In genomic region chr15:62307551-62307950, GRCh38 we compare ENCODE assay signal across 13 cellular contexts.
DNase-seq lines count a peak whose midpoint lies in the region; ATAC-seq and TF ChIP-seq lines count a peak whose summit lies in the region.
"Had no signal": no experiment of that assay in that cellular context is flagged by ENCODE, and none has a peak within 500 bp of the region (broad histone marks: within the 10 kb centered on the region; RNA-seq: fewer than 3 reads in every experiment).

No MANE protein-coding gene starts in this region.

- no peaks in the 10 kb centered on the region for H3K36me3 ChIP-seq in MG63
- no peaks in the 10 kb centered on the region for H3K36me3 ChIP-seq in mesendoderm (ENCODE audit: control insufficient read depth, insufficient read depth, low read length)
- no peaks in the 10 kb centered on the region for H3K36me3 ChIP-seq in Karpas-422 (ENCODE audit: insufficient read depth, low read length)
- H3K36me3 ChIP-seq: colonic mucosa had no signal

- no peak overlapping the region for H4K5ac ChIP-seq in mesendoderm (ENCODE audit: low read length)

- no peak overlapping the region for H2BK15ac ChIP-seq in mesendoderm (replicated peaks; ENCODE audit: low read depth)

- no peak overlapping the region for H3K18ac ChIP-seq in mesendoderm (ENCODE audit: low read length)

- no peaks in the 10 kb centered on the region for H3K79me2 ChIP-seq in mesendoderm (ENCODE audit: control insufficient read depth, insufficient read depth, low read length)
- H3K79me2 ChIP-seq in Karpas-422 (ENCODE audit: low read length) = no peaks in the 10 kb centered on the region

- H3K4me1 Mint-ChIP-seq in activated naive CD8-positive, alpha-beta T cell treated with anti-CD3 and anti-CD28 coated beads, Interleukin-2, amount 50 U/mL, for 24 hours = no peaks in the 10 kb centered on the region

- no CpG with 5 or more reads among the region's 2 CpGs for WGBS in mesendoderm (ENCODE audit: extremely low coverage, insufficient coverage, low lambda C conversion rate)

- peak; percentile 77 for DNase-seq in AG20443 (ENCODE audit: low spot score)
- DNase-seq in MG63 = peak; percentile 60
- peak; percentile 44 for DNase-seq in choroid plexus epithelial cell (ENCODE audit: low read depth)
- peak; percentile 30 for DNase-seq in mesendoderm
- DNase-seq in Karpas-422 = no peak
- no peak for DNase-seq in activated naive CD8-positive, alpha-beta T cell treated with anti-CD3 and anti-CD28 coated beads, Interleukin-2, amount 50 U/mL, for 24 hours
- no peak for DNase-seq in HEK293T (ENCODE audit: extremely low spot score)
- DNase-seq: natural killer cell; stimulated activated naive B cell treated with anti-CD40 and anti-IgM and Interleukin-4, amounts not matched to agents 10 μg/mL and 1 μg/mL and 100 μg/mL, for 72 hours had no signal

- H3K9me3 ChIP-seq in MG63 = peaks cover 10% of the 10 kb centered on the region
- no peaks in the 10 kb centered on the region for H3K9me3 ChIP-seq in Karpas-422 (ENCODE audit: low read length)
- H3K9me3 ChIP-seq: colonic mucosa had no signal

- H3K23ac ChIP-seq in mesendoderm (ENCODE audit: low read length) = no peak overlapping the region

- no peak overlapping the region for H3K4ac ChIP-seq in mesendoderm (ENCODE audit: low read depth, low read length)

- H2AK5ac ChIP-seq in mesendoderm (ENCODE audit: low read length) = no peak overlapping the region

- H3K56ac ChIP-seq in mesendoderm (ENCODE audit: low read length) = no peak overlapping the region

- H3K27ac ChIP-seq in mesendoderm (ENCODE audit: low read depth, low read length) (no peak overlapping the region), Karpas-422 (ENCODE audit: low read length) (no peak overlapping the region)
- H3K27ac ChIP-seq: C4-2B, colonic mucosa had no signal

- H3K27me3 ChIP-seq in MG63 (no peaks in the 10 kb centered on the region), mesendoderm (ENCODE audit: insufficient read depth, low read length, poor library complexity) (no peaks in the 10 kb centered on the region), Karpas-422 (ENCODE audit: low read length) (no peaks in the 10 kb centered on the region)
- H3K27me3 ChIP-seq: colonic mucosa had no signal

- no peak overlapping the region for H3K27ac Mint-ChIP-seq in activated naive CD8-positive, alpha-beta T cell treated with anti-CD3 and anti-CD28 coated beads, Interleukin-2, amount 50 U/mL, for 24 hours
- H3K27ac Mint-ChIP-seq: activated naive CD4-positive, alpha-beta T cell treated with anti-CD3 and anti-CD28 coated beads for 36 hours; natural killer cell; stimulated activated naive B cell treated with anti-CD40 and anti-IgM and Interleukin-4, amounts not matched to agents 10 μg/mL and 1 μg/mL and 100 μg/mL, for 72 hours had no signal

- H3K4me2 ChIP-seq in mesendoderm (ENCODE audit: low read length) (no peak overlapping the region), Karpas-422 (ENCODE audit: low read depth, low read length, poor library complexity, severe bottlenecking) (no peak overlapping the region)

- no peak overlapping the region for H2BK5ac ChIP-seq in mesendoderm (ENCODE audit: low read length)

- no peaks in the 10 kb centered on the region for H3K4me1 ChIP-seq in mesendoderm (ENCODE audit: control insufficient read depth, low read depth, low read length)
- H3K4me1 ChIP-seq in Karpas-422 (ENCODE audit: low read length) = no peaks in the 10 kb centered on the region
- H3K4me1 ChIP-seq: colonic mucosa had no signal

- no peak for TF ChIP-seq CTCF in choroid plexus epithelial cell (conservative IDR thresholded peaks at IDR 0.05; ENCODE audit: low read depth, low read length)

- no peak overlapping the region for H4K8ac ChIP-seq in mesendoderm (ENCODE audit: low read depth, low read length)

- CTCF ChIA-PET in HEK293T (lab: Yijun Ruan, JAX) = interaction anchor here (1.1 to 1.6 kb wide), 2 partner anchors 15 to 53 kb away, joined by 5 to 8 read pairs; no protein-coding TSS in a partner anchor

- H3K9me2 ChIP-seq in Karpas-422 (replicated peaks; ENCODE audit: insufficient read depth, low read length) = no peaks in the 10 kb centered on the region

- POLR2A ChIA-PET in HEK293T (lab: Yijun Ruan, JAX) = no interaction called here

- H3K79me1 ChIP-seq in mesendoderm (ENCODE audit: low read length) = no peaks in the 10 kb centered on the region

- no peak for ATAC-seq in activated naive CD8-positive, alpha-beta T cell treated with anti-CD3 and anti-CD28 coated beads, Interleukin-2, amount 50 U/mL, for 24 hours
- no peak for ATAC-seq in GM21360 (IDR thresholded peaks at IDR 0.05; ENCODE audit: unreplicated experiment)
- ATAC-seq: natural killer cell had no signal

- H3K9me3 Mint-ChIP-seq in activated naive CD8-positive, alpha-beta T cell treated with anti-CD3 and anti-CD28 coated beads, Interleukin-2, amount 50 U/mL, for 24 hours = peaks cover 4% of the 10 kb centered on the region
- H3K9me3 Mint-ChIP-seq: natural killer cell had no signal

- H3K9ac ChIP-seq in mesendoderm (ENCODE audit: low read length) = no peak overlapping the region
- no peak overlapping the region for H3K9ac ChIP-seq in Karpas-422 (ENCODE audit: low read length)

- H2BK120ac ChIP-seq in mesendoderm (ENCODE audit: low read depth, low read length) = no peak overlapping the region

- H2AFZ ChIP-seq in Karpas-422 (ENCODE audit: low read length) = no peak overlapping the region

- peaks cover 41% of the 10 kb centered on the region for H3K27me3 Mint-ChIP-seq in activated naive CD8-positive, alpha-beta T cell treated with anti-CD3 and anti-CD28 coated beads, Interleukin-2, amount 50 U/mL, for 24 hours

- H4K20me1 ChIP-seq in Karpas-422 (ENCODE audit: insufficient read depth, low read depth, low read length) = no peaks in the 10 kb centered on the region

- no peaks in the 10 kb centered on the region for H3K36me3 Mint-ChIP-seq in activated naive CD8-positive, alpha-beta T cell treated with anti-CD3 and anti-CD28 coated beads, Interleukin-2, amount 50 U/mL, for 24 hours (ENCODE audit: low read depth)
- H3K36me3 Mint-ChIP-seq: stimulated activated naive B cell treated with anti-CD40 and anti-IgM and Interleukin-4, amounts not matched to agents 10 μg/mL and 1 μg/mL and 100 μg/mL, for 72 hours had no signal

- H3K4me3 ChIP-seq in MG63 (no peak overlapping the region), choroid plexus epithelial cell (ENCODE audit: low read depth, low read length) (no peak overlapping the region), mesendoderm (ENCODE audit: low read length) (no peak overlapping the region), Karpas-422 (ENCODE audit: low read length) (no peak overlapping the region)
- H3K4me3 ChIP-seq: colonic mucosa had no signal

- no peak overlapping the region for H3K4me3 Mint-ChIP-seq in activated naive CD8-positive, alpha-beta T cell treated with anti-CD3 and anti-CD28 coated beads, Interleukin-2, amount 50 U/mL, for 24 hours
- H3K4me3 Mint-ChIP-seq: activated naive CD4-positive, alpha-beta T cell treated with anti-CD3 and anti-CD28 coated beads for 36 hours; natural killer cell; stimulated activated naive B cell treated with anti-CD40 and anti-IgM and Interleukin-4, amounts not matched to agents 10 μg/mL and 1 μg/mL and 100 μg/mL, for 72 hours had no signal

TF ChIP-seq in HEK293T, 16 proteins besides CTCF, POLR2A, EP300 and RAD21:
- TF ChIP-seq FOXK2 (IDR thresholded peaks at IDR 0.05) (no peak), ZNF384 (IDR thresholded peaks at IDR 0.05) (no peak), SP1 (IDR thresholded peaks at IDR 0.05) (no peak), FOXM1 (IDR thresholded peaks at IDR 0.05; ENCODE audit: borderline replicate concordance) (no peak), FOXA1 (IDR thresholded peaks at IDR 0.05) (no peak), PKNOX1 (IDR thresholded peaks at IDR 0.05) (no peak)

Comparison
In these comparisons a context has a peak if more than half of its experiments do, and no peak if none do; other contexts are left out.
1. DNase-seq: peak in AG20443 (single experiment), MG63 (single experiment), choroid plexus epithelial cell (single experiment) and mesendoderm (single experiment); none in Karpas-422 (single experiment), activated naive CD8-positive, alpha-beta T cell treated with anti-CD3 and anti-CD28 coated beads, Interleukin-2, amount 50 U/mL, for 24 hours (single experiment) and HEK293T (single experiment).